19 cellular contexts compared by ENCODE assay signal in the genomic region with DNA sequence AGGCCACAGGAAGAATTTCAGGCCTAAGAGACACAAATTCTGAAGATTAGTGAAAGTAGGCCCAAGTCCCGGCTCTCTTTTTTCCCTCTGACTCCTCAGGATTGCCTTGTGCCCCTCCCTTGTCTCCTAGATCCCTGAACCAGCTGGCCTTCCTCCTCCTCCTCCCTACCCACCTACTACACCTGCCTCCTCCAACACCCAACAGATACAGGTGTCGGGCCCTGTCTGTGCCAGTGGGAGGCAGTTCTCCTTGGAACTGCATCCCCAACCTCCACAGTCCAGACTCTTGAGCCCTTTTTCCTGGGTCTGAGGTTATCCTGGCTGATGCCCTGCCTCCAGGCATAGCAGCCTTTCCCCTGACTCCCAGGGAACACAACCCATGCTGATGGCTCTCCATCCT. TPM values are rescaled to one million over a fixed set of nuclear protein-coding genes. Genes with fewer than 3 reads are reported as not detected.
"Had no signal": no experiment of that assay in that cellular context is flagged by ENCODE, and none has a peak within 500 bp of the region (broad histone marks: within the 10 kb centered on the region; RNA-seq: fewer than 3 reads in every experiment).

No MANE protein-coding gene starts in this region.

- DNase-seq: activated CD4-positive, alpha-beta memory T cell treated with anti-CD3 and anti-CD28 coated beads for 36 hours; activated CD4-positive, alpha-beta T cell treated with anti-CD3 and anti-CD28 coated beads for 1 hour; activated gamma-delta T cell treated with Interleukin-2 at 50 U/mL for 16 hours; activated naive CD8-positive, alpha-beta T cell treated with anti-CD3 and anti-CD28 coated beads, Interleukin-2, amount 10 ng/mL, durations not matched to agents 7 days and 5 days; activated T-cell treated with anti-CD3 and anti-CD28 coated beads, Interleukin-2, amount 50 U/mL, for 72 hours; cortex of kidney; effector CD8-positive, alpha-beta T cell; erythroblast; immature natural killer cell; mammary epithelial cell; naive thymus-derived CD8-positive, alpha-beta T cell; stimulated activated CD4-positive, alpha-beta T cell treated with anti-CD3 and anti-CD28 coated beads, Interleukin-15, amount 100 ng/mL, for 24 hours; stimulated activated CD4-positive, alpha-beta T cell treated with anti-CD3 and anti-CD28 coated beads, Interleukin-4, amount 100 ng/mL, for 4 hours; stimulated activated naive CD8-positive, alpha-beta T cell treated with anti-CD3 and anti-CD28 coated beads, Interleukin-15, amount 100 ng/mL, for 72 hours had no signal

- H3K36me3 ChIP-seq: tibial nerve had no signal

- H3K36me3 Mint-ChIP-seq: activated CD4-positive, alpha-beta memory T cell treated with anti-CD3 and anti-CD28 coated beads for 36 hours; activated naive CD8-positive, alpha-beta T cell treated with anti-CD3 and anti-CD28 coated beads, Interleukin-2, amount 10 ng/mL, durations not matched to agents 7 days and 5 days; naive thymus-derived CD8-positive, alpha-beta T cell had no signal

- H3K4me3 Mint-ChIP-seq: activated CD4-positive, alpha-beta memory T cell treated with anti-CD3 and anti-CD28 coated beads for 36 hours; activated naive CD8-positive, alpha-beta T cell treated with anti-CD3 and anti-CD28 coated beads, Interleukin-2, amount 10 ng/mL, durations not matched to agents 7 days and 5 days; activated T-cell treated with anti-CD3 and anti-CD28 coated beads, Interleukin-2, amount 50 U/mL, for 72 hours; stimulated activated naive CD8-positive, alpha-beta T cell treated with anti-CD3 and anti-CD28 coated beads, Interleukin-15, amount 100 ng/mL, for 72 hours had no signal

- H3K27ac Mint-ChIP-seq: activated CD4-positive, alpha-beta memory T cell treated with anti-CD3 and anti-CD28 coated beads for 36 hours; activated naive CD8-positive, alpha-beta T cell treated with anti-CD3 and anti-CD28 coated beads, Interleukin-2, amount 10 ng/mL, durations not matched to agents 7 days and 5 days; activated T-cell treated with anti-CD3 and anti-CD28 coated beads, Interleukin-2, amount 50 U/mL, for 72 hours; immature natural killer cell; naive thymus-derived CD8-positive, alpha-beta T cell; stimulated activated naive CD8-positive, alpha-beta T cell treated with anti-CD3 and anti-CD28 coated beads, Interleukin-15, amount 100 ng/mL, for 72 hours had no signal

- H3K9me3 Mint-ChIP-seq: activated CD4-positive, alpha-beta memory T cell treated with anti-CD3 and anti-CD28 coated beads for 36 hours; activated naive CD8-positive, alpha-beta T cell treated with anti-CD3 and anti-CD28 coated beads, Interleukin-2, amount 10 ng/mL, durations not matched to agents 7 days and 5 days; activated T-cell treated with anti-CD3 and anti-CD28 coated beads, Interleukin-2, amount 50 U/mL, for 72 hours; immature natural killer cell; naive thymus-derived CD8-positive, alpha-beta T cell; stimulated activated naive CD8-positive, alpha-beta T cell treated with anti-CD3 and anti-CD28 coated beads, Interleukin-15, amount 100 ng/mL, for 72 hours had no signal

- ATAC-seq: activated T-cell treated with anti-CD3 and anti-CD28 coated beads, Interleukin-2, amount 50 U/mL, for 72 hours; naive thymus-derived CD8-positive, alpha-beta T cell; stimulated activated naive CD8-positive, alpha-beta T cell treated with anti-CD3 and anti-CD28 coated beads, Interleukin-15, amount 100 ng/mL, for 72 hours had no signal

- H3K27ac ChIP-seq: tibial nerve had no signal

- H3K9me3 ChIP-seq: tibial nerve had no signal

RNA-seq across cellular contexts. Expression of gene PPP1R1A, which starts 1.8 kb away (rescaled TPM):
- total RNA-seq: activated CD4-positive, alpha-beta memory T cell treated with anti-CD3 and anti-CD28 coated beads for 36 hours; activated naive CD8-positive, alpha-beta T cell treated with anti-CD3 and anti-CD28 coated beads, Interleukin-2, amount 10 ng/mL, durations not matched to agents 7 days and 5 days; activated T-cell treated with anti-CD3 and anti-CD28 coated beads, Interleukin-2, amount 50 U/mL, for 72 hours; mammary epithelial cell; mononuclear cell; naive thymus-derived CD8-positive, alpha-beta T cell had no signal
- polyA plus RNA-seq: immature natural killer cell; mammary epithelial cell; naive thymus-derived CD8-positive, alpha-beta T cell had no signal

RNA-seq across cellular contexts. Expression of gene PDE1B, which starts 37.2 kb away (rescaled TPM):
- total RNA-seq: osteoblast had no signal

RNA-seq across cellular contexts. Expression of gene LACRT, which starts 48.1 kb away (rescaled TPM):
- total RNA-seq: activated CD4-positive, alpha-beta memory T cell treated with anti-CD3 and anti-CD28 coated beads for 36 hours; activated naive CD8-positive, alpha-beta T cell treated with anti-CD3 and anti-CD28 coated beads, Interleukin-2, amount 10 ng/mL, durations not matched to agents 7 days and 5 days; activated T-cell treated with anti-CD3 and anti-CD28 coated beads, Interleukin-2, amount 50 U/mL, for 72 hours; cardiac septum; left cardiac atrium; mammary epithelial cell; mononuclear cell; naive thymus-derived CD8-positive, alpha-beta T cell; osteoblast; tibial nerve had no signal
- polyA plus RNA-seq: immature natural killer cell; mammary epithelial cell; naive thymus-derived CD8-positive, alpha-beta T cell had no signal
